Comparison of ENCODE assay signal across 13 cellular contexts in the genomic region with DNA sequence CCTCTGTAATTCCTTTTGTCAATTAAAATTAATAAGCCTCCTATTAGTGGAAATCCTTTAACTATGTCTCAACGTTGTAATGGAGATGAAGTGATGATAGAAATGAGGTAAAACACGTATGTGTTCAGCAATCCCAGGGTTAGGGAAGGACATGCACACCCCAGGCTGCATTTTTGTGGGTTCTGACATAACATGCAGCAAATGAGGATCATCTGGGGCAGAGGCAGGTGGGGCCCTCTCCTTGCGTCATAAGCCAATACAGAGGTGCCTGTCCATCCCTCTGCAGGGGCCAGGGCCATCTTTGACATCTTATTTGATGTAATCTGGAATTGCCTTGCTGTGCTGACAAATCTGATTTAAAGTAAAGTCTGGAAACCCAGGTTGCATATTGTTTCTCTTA.
DNase-seq lines count a peak whose midpoint lies in the region; ATAC-seq and TF ChIP-seq lines count a peak whose summit lies in the region.
"Had no signal": no experiment of that assay in that cellular context is flagged by ENCODE, and none has a peak within 500 bp of the region (broad histone marks: within the 10 kb centered on the region; RNA-seq: fewer than 3 reads in every experiment).

No MANE protein-coding gene starts in this region.

- no peaks in the 10 kb centered on the region for H3K36me3 ChIP-seq in adipocyte (ENCODE audit: control insufficient read depth, insufficient read depth, low read length, severe bottlenecking)
- H3K36me3 ChIP-seq in skeletal muscle satellite cell (ENCODE audit: insufficient read depth, low read length), result no peaks in the 10 kb centered on the region

- no peak overlapping the region for H3K4me3 ChIP-seq in adipocyte (ENCODE audit: low read length)
- H3K4me3 ChIP-seq in fibroblast of villous mesenchyme (ENCODE audit: low read depth, low read length), result no peak overlapping the region
- no peak overlapping the region for H3K4me3 ChIP-seq in skeletal muscle satellite cell (ENCODE audit: low read length)

- H3K27me3 ChIP-seq in adipocyte (replicated peaks; ENCODE audit: control insufficient read depth, insufficient read depth, low read length) (no peaks in the 10 kb centered on the region), skeletal muscle satellite cell (ENCODE audit: control insufficient read depth, insufficient read depth, low read length) (no peaks in the 10 kb centered on the region)

- H3K9me3 Mint-ChIP-seq in activated naive CD8-positive, alpha-beta T cell treated with anti-CD3 and anti-CD28 coated beads, Interleukin-2, amount 50 U/mL, for 24 hours, result no peaks in the 10 kb centered on the region
- H3K9me3 Mint-ChIP-seq: activated CD8-positive, alpha-beta T cell treated with anti-CD3 and anti-CD28 coated beads for 36 hours; effector memory CD8-positive, alpha-beta T cell had no signal

- no peak overlapping the region for H3K4me3 Mint-ChIP-seq in activated naive CD8-positive, alpha-beta T cell treated with anti-CD3 and anti-CD28 coated beads, Interleukin-2, amount 50 U/mL, for 24 hours
- H3K4me3 Mint-ChIP-seq: activated CD8-positive, alpha-beta T cell treated with anti-CD3 and anti-CD28 coated beads for 36 hours; effector memory CD8-positive, alpha-beta T cell had no signal

- peaks cover 2% of the 10 kb centered on the region for H3K4me1 Mint-ChIP-seq in activated naive CD8-positive, alpha-beta T cell treated with anti-CD3 and anti-CD28 coated beads, Interleukin-2, amount 50 U/mL, for 24 hours

- no peak overlapping the region for H3K27ac Mint-ChIP-seq in activated naive CD8-positive, alpha-beta T cell treated with anti-CD3 and anti-CD28 coated beads, Interleukin-2, amount 50 U/mL, for 24 hours
- H3K27ac Mint-ChIP-seq: activated CD8-positive, alpha-beta T cell treated with anti-CD3 and anti-CD28 coated beads for 36 hours; effector memory CD8-positive, alpha-beta T cell had no signal

- peak overlapping the region; percentile 3 for H3K4me2 ChIP-seq in skeletal muscle satellite cell (ENCODE audit: low read length)

- H3K4me1 ChIP-seq in adipocyte (ENCODE audit: control insufficient read depth, insufficient read depth, low read length) (peaks cover 7% of the 10 kb centered on the region), skeletal muscle satellite cell (ENCODE audit: control insufficient read depth, insufficient read depth, low read length) (peaks cover 15% of the 10 kb centered on the region)

- H3K36me3 Mint-ChIP-seq in activated naive CD8-positive, alpha-beta T cell treated with anti-CD3 and anti-CD28 coated beads, Interleukin-2, amount 50 U/mL, for 24 hours (ENCODE audit: low read depth), result no peaks in the 10 kb centered on the region

- no peak for TF ChIP-seq CTCF in fibroblast of villous mesenchyme (IDR thresholded peaks at IDR 0.05; ENCODE audit: insufficient read depth, low read depth, low read length)

- H3K9me3 ChIP-seq in adipocyte (ENCODE audit: control insufficient read depth, low read length), result no peaks in the 10 kb centered on the region
- H3K9me3 ChIP-seq in skeletal muscle satellite cell (replicated peaks; ENCODE audit: low read length), result no peaks in the 10 kb centered on the region

- ATAC-seq in activated naive CD8-positive, alpha-beta T cell treated with anti-CD3 and anti-CD28 coated beads, Interleukin-2, amount 50 U/mL, for 24 hours, result no peak
- ATAC-seq in HG02588 (IDR thresholded peaks at IDR 0.05; ENCODE audit: unreplicated experiment), result no peak
- ATAC-seq in SK-N-SH treated with all-trans-retinoic acid at 6 μM for 48 hours, result no peak
- ATAC-seq: activated CD8-positive, alpha-beta T cell treated with anti-CD3 and anti-CD28 coated beads for 36 hours; effector memory CD8-positive, alpha-beta T cell had no signal

- no peaks in the 10 kb centered on the region for H3K27me3 Mint-ChIP-seq in activated naive CD8-positive, alpha-beta T cell treated with anti-CD3 and anti-CD28 coated beads, Interleukin-2, amount 50 U/mL, for 24 hours

- DNase-seq in HCEC 1CT (peak; percentile 49), adipocyte (ENCODE audit: low read depth) (peak; percentile 45), fibroblast of villous mesenchyme (ENCODE audit: low read depth) (peak; percentile 22)
- no peak for DNase-seq in activated naive CD8-positive, alpha-beta T cell treated with anti-CD3 and anti-CD28 coated beads, Interleukin-2, amount 50 U/mL, for 24 hours
- DNase-seq in activated T-cell treated with anti-CD3 and anti-CD28 coated beads, Interleukin-2, amount 50 U/mL, for 1 hour, result no peak
- DNase-seq: activated CD8-positive, alpha-beta T cell treated with anti-CD3 and anti-CD28 coated beads for 36 hours; activated effector memory CD4-positive, alpha-beta T cell treated with anti-CD3 and anti-CD28 coated beads, Interleukin-2, amount 50 U/mL, for 16 hours; effector memory CD8-positive, alpha-beta T cell; glutamatergic neuron; NCI-H2081 had no signal

- no peak overlapping the region for H3K9ac ChIP-seq in adipocyte (ENCODE audit: low read length)
- H3K9ac ChIP-seq in skeletal muscle satellite cell (ENCODE audit: low read depth, low read length), result peak overlapping the region; percentile 46

TF ChIP-seq in SK-N-SH treated with all-trans-retinoic acid at 6 μM for 48 hours, 23 proteins besides CTCF, POLR2A, EP300 and RAD21:
- no peak for TF ChIP-seq ESRRG (CRISPR knock-in tag; IDR thresholded peaks at IDR 0.05)
- no peak for TF ChIP-seq ZFP30 (CRISPR knock-in tag; IDR thresholded peaks at IDR 0.05)
- no peak for TF ChIP-seq ZNF70 (CRISPR knock-in tag; IDR thresholded peaks at IDR 0.05)
- no peak for TF ChIP-seq ZFP3 (CRISPR knock-in tag; IDR thresholded peaks at IDR 0.05)
- no peak for TF ChIP-seq GLIS3 (CRISPR knock-in tag; IDR thresholded peaks at IDR 0.05)
- TF ChIP-seq RARB (CRISPR knock-in tag; IDR thresholded peaks at IDR 0.05), result no peak
- TF ChIP-seq, protein P1, sequence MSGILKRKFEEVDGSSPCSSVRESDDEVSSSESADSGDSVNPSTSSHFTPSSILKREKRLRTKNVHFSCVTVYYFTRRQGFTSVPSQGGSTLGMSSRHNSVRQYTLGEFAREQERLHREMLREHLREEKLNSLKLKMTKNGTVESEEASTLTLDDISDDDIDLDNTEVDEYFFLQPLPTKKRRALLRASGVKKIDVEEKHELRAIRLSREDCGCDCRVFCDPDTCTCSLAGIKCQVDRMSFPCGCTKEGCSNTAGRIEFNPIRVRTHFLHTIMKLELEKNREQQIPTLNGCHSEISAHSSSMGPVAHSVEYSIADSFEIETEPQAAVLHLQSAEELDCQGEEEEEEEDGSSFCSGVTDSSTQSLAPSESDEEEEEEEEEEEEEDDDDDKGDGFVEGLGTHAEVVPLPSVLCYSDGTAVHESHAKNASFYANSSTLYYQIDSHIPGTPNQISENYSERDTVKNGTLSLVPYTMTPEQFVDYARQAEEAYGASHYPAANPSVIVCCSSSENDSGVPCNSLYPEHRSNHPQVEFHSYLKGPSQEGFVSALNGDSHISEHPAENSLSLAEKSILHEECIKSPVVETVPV (CRISPR knock-in tag; IDR thresholded peaks at IDR 0.05), result no peak
- TF ChIP-seq ZC3H10 (CRISPR knock-in tag; IDR thresholded peaks at IDR 0.05), result no peak
- TF ChIP-seq PPARA (CRISPR knock-in tag; IDR thresholded peaks at IDR 0.05; ENCODE audit: borderline replicate concordance), result no peak
- no peak for TF ChIP-seq ZNF565 (CRISPR knock-in tag; conservative IDR thresholded peaks at IDR 0.05; ENCODE audit: low read depth)

Comparison
In these comparisons a context has a peak if more than half of its experiments do, and no peak if none do; other contexts are left out.
1. DNase-seq: peak in HCEC 1CT (single experiment), adipocyte (single experiment) and fibroblast of villous mesenchyme (single experiment); none in activated naive CD8-positive, alpha-beta T cell treated with anti-CD3 and anti-CD28 coated beads, Interleukin-2, amount 50 U/mL, for 24 hours (single experiment) and activated T-cell treated with anti-CD3 and anti-CD28 coated beads, Interleukin-2, amount 50 U/mL, for 1 hour (single experiment).